In genomic region chr14:95534299-95535225, GRCh38 we compare ENCODE assay signal across 8 cellular contexts. TPM values are rescaled to one million over a fixed set of nuclear protein-coding genes. Genes with fewer than 3 reads are reported as not detected.
DNase-seq lines count a peak whose midpoint lies in the region; ATAC-seq and TF ChIP-seq lines count a peak whose summit lies in the region.

Gene GLRX5 (plus strand): TSS chr14:95535050. CDS start chr14:95535090, 40 bp downstream.

- no peak within 1 kb of the TSS for H2BK15ac ChIP-seq in H9 (ENCODE audit: low read depth, low read length)

- H2BK20ac ChIP-seq in H9 (ENCODE audit: low read depth, low read length, poor library complexity, severe bottlenecking): no peak within 1 kb of the TSS

- peak; percentile 100 for DNase-seq in ELR (ENCODE audit: low read depth)
- DNase-seq in H9: peak; percentile 99
- DNase-seq in MG63: peak; percentile 96
- DNase-seq in SHP77 treated with DMSO at 0.1 percent for 48 hours (lab: John Stamatoyannopoulos, UW): peak; percentile 99
- DNase-seq in activated effector memory CD4-positive, alpha-beta T cell treated with anti-CD3 and anti-CD28 coated beads, Interleukin-2, amount 50 U/mL, for 16 hours: peak; percentile 99
- peak; percentile 100 for DNase-seq in fibroblast of pulmonary artery (ENCODE audit: low read depth)
- DNase-seq in natural killer cell treated with Interleukin-12 subunit alpha and Interleukin-12 subunit beta and Interleukin-15 and Interleukin-18, amount 100 ng/mL, for 72 hours (ENCODE audit: low spot score): peak; percentile 98
- DNase-seq in stimulated activated naive CD8-positive, alpha-beta T cell treated with anti-CD3 and anti-CD28 coated beads, Interleukin-15, Interleukin-2, amounts not matched to agents 100 U/mL and 50 U/mL, for 24 hours: peak; percentile 96

- peak within 1 kb of the TSS; percentile 95 to 99 for H3K4me3 Mint-ChIP-seq in H9
- H3K4me3 Mint-ChIP-seq in natural killer cell treated with Interleukin-12 subunit alpha and Interleukin-12 subunit beta and Interleukin-15 and Interleukin-18, amount 100 ng/mL, for 72 hours: peak within 1 kb of the TSS; percentile 94

- H3T11ph ChIP-seq in H9 (ENCODE audit: low read length): no peak within 1 kb of the TSS

- peaks cover 6% of the 10 kb centered on the region for H3K27me3 Mint-ChIP-seq in H9 (ENCODE audit: low read depth)
- H3K27me3 Mint-ChIP-seq in natural killer cell treated with Interleukin-12 subunit alpha and Interleukin-12 subunit beta and Interleukin-15 and Interleukin-18, amount 100 ng/mL, for 72 hours: no peaks in the 10 kb centered on the region

- no peak for TF ChIP-seq CTCF in H9 (conservative IDR thresholded peaks at IDR 0.05)
- no peak for TF ChIP-seq CTCF in fibroblast of pulmonary artery (IDR thresholded peaks at IDR 0.05; ENCODE audit: low read length, missing control alignments)

- H3K36me3 Mint-ChIP-seq in H9 (ENCODE audit: insufficient read depth in 1 of 3, low read depth in 3 of 3): peaks cover 12 to 22% (median 21%) of the 10 kb centered on the region in 3 experiments; a peak in 6 of 7 replicates
- H3K36me3 Mint-ChIP-seq in natural killer cell treated with Interleukin-12 subunit alpha and Interleukin-12 subunit beta and Interleukin-15 and Interleukin-18, amount 100 ng/mL, for 72 hours: peaks cover 14% of the 10 kb centered on the region

- peak within 1 kb of the TSS; percentile 93 for H3K4me2 ChIP-seq in H9 (ENCODE audit: insufficient read depth, insufficient read length, low read length)

- H2AFZ ChIP-seq in H9 (ENCODE audit: low read length): no peak within 1 kb of the TSS

- H3K79me1 ChIP-seq in H9 (ENCODE audit: insufficient read depth, low read depth, low read length, poor library complexity, severe bottlenecking): peaks cover 4% of the 10 kb centered on the region

- no peak within 1 kb of the TSS for H2BK120ac ChIP-seq in H9 (ENCODE audit: low read depth, low read length, poor library complexity, severe bottlenecking)

- H3K4ac ChIP-seq in H9 (ENCODE audit: low read depth, low read length): no peak within 1 kb of the TSS

- peaks cover 2% of the 10 kb centered on the region for H4K20me1 ChIP-seq in H9 (ENCODE audit: control insufficient read depth, insufficient read depth, insufficient read length)

- H3K23ac ChIP-seq in H9 (ENCODE audit: insufficient read length, low read depth, low read length): no peak within 1 kb of the TSS

- peaks cover 38 to 48% of the 10 kb centered on the region in 2 experiments for H3K4me1 Mint-ChIP-seq in H9
- peaks cover 50 to 75% of the 10 kb centered on the region in 2 donors for H3K4me1 Mint-ChIP-seq in natural killer cell treated with Interleukin-12 subunit alpha and Interleukin-12 subunit beta and Interleukin-15 and Interleukin-18, amount 100 ng/mL, for 72 hours (ENCODE audit: low read depth in 2 of 2)

- H3K23me2 ChIP-seq in H9 (ENCODE audit: insufficient read length, low read depth, low read length, poor library complexity, severe bottlenecking): peaks cover 9% of the 10 kb centered on the region

- no peak within 1 kb of the TSS for H4K8ac ChIP-seq in H9 (replicated peaks; ENCODE audit: insufficient read length, low read depth, low read length)

- no peaks in the 10 kb centered on the region; a peak in 1 of 5 replicates for H3K9me3 Mint-ChIP-seq in H9
- H3K9me3 Mint-ChIP-seq in natural killer cell treated with Interleukin-12 subunit alpha and Interleukin-12 subunit beta and Interleukin-15 and Interleukin-18, amount 100 ng/mL, for 72 hours: no peaks in the 10 kb centered on the region

- peak within 1 kb of the TSS; percentile 52 for H3K18ac ChIP-seq in H9 (ENCODE audit: insufficient read length, low read depth, low read length)

- peaks cover 18% of the 10 kb centered on the region for H3K36me3 ChIP-seq in MG63

- H3K4me3 ChIP-seq in MG63 (peak within 1 kb of the TSS; percentile 87), fibroblast of pulmonary artery (replicated peaks; ENCODE audit: low read depth, low read length) (peak within 1 kb of the TSS; percentile 85)

- ATAC-seq in natural killer cell treated with Interleukin-12 subunit alpha and Interleukin-12 subunit beta and Interleukin-15 and Interleukin-18, amount 100 ng/mL, for 72 hours: peak; percentile 93 to 95
- peak; percentile 93 for ATAC-seq in stimulated activated naive CD8-positive, alpha-beta T cell treated with anti-CD3 and anti-CD28 coated beads, Interleukin-15, Interleukin-2, amounts not matched to agents 100 U/mL and 50 U/mL, for 24 hours

- H2BK5ac ChIP-seq in H9 (ENCODE audit: insufficient read length, low read length): no peak within 1 kb of the TSS

- WGBS in H9 (ENCODE audit: extremely low coverage, insufficient read length, low lambda C conversion rate): no CpG with 5 or more reads among the region's 97 CpGs

- peak within 1 kb of the TSS; percentile 79 for H3K9ac ChIP-seq in H9 (ENCODE audit: extremely low read depth, insufficient read length, low read length)

- H3K9me3 ChIP-seq in H9 (ENCODE audit: control insufficient read depth, low read depth, low read length) (no peaks in the 10 kb centered on the region), MG63 (no peaks in the 10 kb centered on the region)

- peak within 1 kb of the TSS; percentile 74 for H3K14ac ChIP-seq in H9 (ENCODE audit: insufficient read depth, low read length)

- peaks cover 54% of the 10 kb centered on the region for H3K79me2 ChIP-seq in H9 (ENCODE audit: insufficient read depth, low read length)

- 0 out of 2 replicates have a peak, but pooled peaks cover 2% of the 10 kb centered on the region for H3K4me1 ChIP-seq in H9 (ENCODE audit: insufficient read depth, low read length)

- no peak within 1 kb of the TSS for H3K27ac ChIP-seq in H9 (ENCODE audit: insufficient read length, low read depth, low read length)

- no peak within 1 kb of the TSS for H3K56ac ChIP-seq in H9 (ENCODE audit: insufficient read length, low read depth, low read length)

- H2BK12ac ChIP-seq in H9 (ENCODE audit: insufficient read length, low read depth, low read length): no peak within 1 kb of the TSS

- no peak within 1 kb of the TSS for H4K91ac ChIP-seq in H9 (ENCODE audit: insufficient read length, low read depth, low read length)

- no peaks in the 10 kb centered on the region for H3K27me3 ChIP-seq in H9 (ENCODE audit: insufficient read depth, low read length)
- H3K27me3 ChIP-seq in MG63: no peaks in the 10 kb centered on the region

- peak within 1 kb of the TSS; percentile 87 to 98 (median 96) for H3K27ac Mint-ChIP-seq in H9
- peak within 1 kb of the TSS; percentile 95 for H3K27ac Mint-ChIP-seq in natural killer cell treated with Interleukin-12 subunit alpha and Interleukin-12 subunit beta and Interleukin-15 and Interleukin-18, amount 100 ng/mL, for 72 hours

- H2AK5ac ChIP-seq in H9 (ENCODE audit: insufficient read length, low read length): no peak within 1 kb of the TSS

- H4K5ac ChIP-seq in H9 (ENCODE audit: insufficient read length, low read depth, low read length): no peak within 1 kb of the TSS

RNA-seq across cellular contexts. Expression of gene GLRX5, which starts in this region (rescaled TPM):
- total RNA-seq in H9 (2021): 62.2 and 64.0 TPM in 2 replicates
- total RNA-seq in MG63 (2014; rRNA removed; shearing (Covaris generic); ENCODE audit: low replicate concordance): 31.5 and 38.1 TPM in 2 replicates
- 10 to 100 TPM; 35.5 to 36.1 TPM for total RNA-seq in natural killer cell treated with Interleukin-12 subunit alpha and Interleukin-12 subunit beta and Interleukin-15 and Interleukin-18, amount 100 ng/mL, for 72 hours
